ENCODE assay signal across 18 cellular contexts in the genomic region with DNA sequence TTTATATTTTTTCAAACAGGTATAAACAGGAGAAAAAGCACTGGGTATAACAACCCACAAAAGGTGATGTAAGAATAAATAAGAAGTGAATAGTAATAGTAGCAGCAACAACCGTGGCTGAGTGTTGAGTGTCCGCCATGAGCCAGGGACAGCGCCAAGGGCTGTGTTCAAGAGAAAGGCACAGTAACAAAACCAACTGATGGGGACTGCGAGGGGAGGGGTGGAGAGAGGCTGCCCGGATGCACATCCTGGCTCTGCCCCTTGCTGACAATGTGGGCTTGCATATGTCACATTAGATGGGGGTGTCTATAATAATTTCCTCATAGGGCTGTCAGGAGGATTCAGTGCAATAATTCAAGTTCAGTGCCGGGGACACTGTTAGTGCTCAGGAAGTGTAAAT.
DNase-seq lines count a peak whose midpoint lies in the region; ATAC-seq lines count a peak whose summit lies in the region.
"Had no signal": no experiment of that assay in that cellular context is flagged by ENCODE, and none has a peak within 500 bp of the region (broad histone marks: within the 10 kb centered on the region; RNA-seq: fewer than 3 reads in every experiment).

No MANE protein-coding gene starts in this region.

- no peaks in the 10 kb centered on the region for H3K36me3 ChIP-seq in SJCRH30
- H3K36me3 ChIP-seq: esophagus muscularis mucosa, left lung had no signal

- H3K4me1 Mint-ChIP-seq in activated T-cell treated with anti-CD3 and anti-CD28 coated beads, Interleukin-2, amount 50 U/mL, for 4 hours (ENCODE audit: low read depth): peaks cover 89% of the 10 kb centered on the region
- H3K4me1 Mint-ChIP-seq in T-cell: peaks cover 82 to 84% (median 84%) of the 10 kb centered on the region in 3 donors
- peaks cover 68% of the 10 kb centered on the region for H3K4me1 Mint-ChIP-seq in activated naive CD8-positive, alpha-beta T cell treated with anti-CD3 and anti-CD28 coated beads, Interleukin-2, amount 10 ng/mL, durations not matched to agents 7 days and 5 days

- DNase-seq in activated T-cell treated with anti-CD3 and anti-CD28 coated beads, Interleukin-2, amount 50 U/mL, for 4 hours: peak; percentile 23
- no peak for DNase-seq in activated T-cell treated with anti-CD3 and anti-CD28 coated beads, Interleukin-2, amount 50 U/mL, for 1 hour
- DNase-seq in T-cell (peak in 33 of 34 experiments; percentile 22 to 70 (median 55)), HCEC 1CT (no peak), SJCRH30 (no peak)
- peak; percentile 53 for DNase-seq in activated naive CD8-positive, alpha-beta T cell treated with anti-CD3 and anti-CD28 coated beads, Interleukin-2, amount 10 ng/mL, durations not matched to agents 7 days and 5 days
- DNase-seq in stimulated activated CD8-positive, alpha-beta memory T cell treated with anti-CD3 and anti-CD28 coated beads, Interleukin-7, amount 100 ng/mL, for 4 hours (ENCODE audit: low read depth in 2 of 2): peak; percentile 21 to 47
- DNase-seq: amygdala, DMS79 treated with DMSO at 0.1 percent for 48 hours, left lung, NCI-H1436, NCI-H774, nucleus accumbens, SK-N-SH had no signal

- H3K27me3 Mint-ChIP-seq in activated T-cell treated with anti-CD3 and anti-CD28 coated beads, Interleukin-2, amount 50 U/mL, for 4 hours (ENCODE audit: low read depth): no peaks in the 10 kb centered on the region
- no peaks in the 10 kb centered on the region for H3K27me3 Mint-ChIP-seq in T-cell
- H3K27me3 Mint-ChIP-seq in activated naive CD8-positive, alpha-beta T cell treated with anti-CD3 and anti-CD28 coated beads, Interleukin-2, amount 10 ng/mL, durations not matched to agents 7 days and 5 days: no peaks in the 10 kb centered on the region

- H3K27me3 ChIP-seq in SJCRH30: no peaks in the 10 kb centered on the region
- H3K27me3 ChIP-seq: esophagus muscularis mucosa, left lung had no signal

- H3K27ac ChIP-seq in SJCRH30: no peak overlapping the region
- H3K27ac ChIP-seq: esophagus muscularis mucosa, left lung had no signal

- peak overlapping the region; percentile 89 to 93 for H3K27ac Mint-ChIP-seq in T-cell
- H3K27ac Mint-ChIP-seq in activated naive CD8-positive, alpha-beta T cell treated with anti-CD3 and anti-CD28 coated beads, Interleukin-2, amount 10 ng/mL, durations not matched to agents 7 days and 5 days: peak overlapping the region; percentile 77

- POLR2A ChIA-PET in T-cell (lab: Charles Lee): interaction anchor here in 1 of 2 donors (0.6 kb wide), 1 partner anchor 1249 kb away, joined by 3 read pairs; no protein-coding TSS in a partner anchor
- POLR2A ChIA-PET in activated naive CD8-positive, alpha-beta T cell treated with anti-CD3 and anti-CD28 coated beads, Interleukin-2, amount 10 ng/mL, durations not matched to agents 7 days and 5 days (lab: Charles Lee): no interaction called here

- no peak for ATAC-seq in activated T-cell treated with anti-CD3 and anti-CD28 coated beads, Interleukin-2, amount 50 U/mL, for 4 hours
- peak; percentile 79 to 87 (median 85) for ATAC-seq in T-cell (replicated peaks in 1 of 4)
- peak; percentile 82 for ATAC-seq in activated naive CD8-positive, alpha-beta T cell treated with anti-CD3 and anti-CD28 coated beads, Interleukin-2, amount 10 ng/mL, durations not matched to agents 7 days and 5 days (ENCODE audit: low read depth)
- ATAC-seq in HG02798 (IDR thresholded peaks at IDR 0.05; ENCODE audit: poor library complexity, unreplicated experiment): no peak
- ATAC-seq: HepG2, left lung, Panc1 had no signal

- H3K4me3 ChIP-seq in SJCRH30: no peak overlapping the region
- H3K4me3 ChIP-seq: esophagus muscularis mucosa, left lung had no signal

- no peaks in the 10 kb centered on the region for H3K9me3 Mint-ChIP-seq in activated T-cell treated with anti-CD3 and anti-CD28 coated beads, Interleukin-2, amount 50 U/mL, for 4 hours
- peaks cover 0 to 3% (median 0%) of the 10 kb centered on the region in 3 donors for H3K9me3 Mint-ChIP-seq in T-cell
- no peaks in the 10 kb centered on the region for H3K9me3 Mint-ChIP-seq in activated naive CD8-positive, alpha-beta T cell treated with anti-CD3 and anti-CD28 coated beads, Interleukin-2, amount 10 ng/mL, durations not matched to agents 7 days and 5 days

- CTCF ChIA-PET in T-cell (lab: Charles Lee): no interaction called here

- peak overlapping the region; percentile 12 for H3K4me3 Mint-ChIP-seq in activated T-cell treated with anti-CD3 and anti-CD28 coated beads, Interleukin-2, amount 50 U/mL, for 4 hours
- peak overlapping the region; percentile 2 to 41 (median 8) for H3K4me3 Mint-ChIP-seq in T-cell
- H3K4me3 Mint-ChIP-seq in activated naive CD8-positive, alpha-beta T cell treated with anti-CD3 and anti-CD28 coated beads, Interleukin-2, amount 10 ng/mL, durations not matched to agents 7 days and 5 days: peak overlapping the region; percentile 67

- no peaks in the 10 kb centered on the region for H3K9me3 ChIP-seq in SJCRH30 (replicated peaks)
- H3K9me3 ChIP-seq: esophagus muscularis mucosa, left lung, SK-N-SH had no signal

- H3K4me1 ChIP-seq in SJCRH30: no peaks in the 10 kb centered on the region; the same call in 1 of the 2 replicates
- H3K4me1 ChIP-seq: esophagus muscularis mucosa had no signal

- H3K36me3 Mint-ChIP-seq in activated T-cell treated with anti-CD3 and anti-CD28 coated beads, Interleukin-2, amount 50 U/mL, for 4 hours (ENCODE audit: insufficient read depth): no peaks in the 10 kb centered on the region
- H3K36me3 Mint-ChIP-seq in T-cell: no peaks in the 10 kb centered on the region
- H3K36me3 Mint-ChIP-seq in activated naive CD8-positive, alpha-beta T cell treated with anti-CD3 and anti-CD28 coated beads, Interleukin-2, amount 10 ng/mL, durations not matched to agents 7 days and 5 days: peaks cover 4% of the 10 kb centered on the region

Comparison
In these comparisons a context has a peak if more than half of its experiments do, and no peak if none do; other contexts are left out.
1. DNase-seq: peak in activated T-cell treated with anti-CD3 and anti-CD28 coated beads, Interleukin-2, amount 50 U/mL, for 4 hours (single experiment), T-cell (33 of 34), activated naive CD8-positive, alpha-beta T cell treated with anti-CD3 and anti-CD28 coated beads, Interleukin-2, amount 10 ng/mL, durations not matched to agents 7 days and 5 days (single experiment) and stimulated activated CD8-positive, alpha-beta memory T cell treated with anti-CD3 and anti-CD28 coated beads, Interleukin-7, amount 100 ng/mL, for 4 hours (2 of 2); none in activated T-cell treated with anti-CD3 and anti-CD28 coated beads, Interleukin-2, amount 50 U/mL, for 1 hour (single experiment), HCEC 1CT (single experiment) and SJCRH30 (0 of 2).
2. ATAC-seq: peak in T-cell (4 of 4) and activated naive CD8-positive, alpha-beta T cell treated with anti-CD3 and anti-CD28 coated beads, Interleukin-2, amount 10 ng/mL, durations not matched to agents 7 days and 5 days (single experiment); none in activated T-cell treated with anti-CD3 and anti-CD28 coated beads, Interleukin-2, amount 50 U/mL, for 4 hours (0 of 2) and HG02798 (single experiment).
3. H3K4me3 Mint-ChIP-seq: peak in every context shown above with its lines; median percentile 67 in activated naive CD8-positive, alpha-beta T cell treated with anti-CD3 and anti-CD28 coated beads, Interleukin-2, amount 10 ng/mL, durations not matched to agents 7 days and 5 days; 12 in activated T-cell treated with anti-CD3 and anti-CD28 coated beads, Interleukin-2, amount 50 U/mL, for 4 hours; 8 in T-cell.